ENCODE assay signal across 8 cellular contexts in genomic region chr2:189179607-189179979, GRCh38. TPM values are rescaled to one million over a fixed set of nuclear protein-coding genes. Genes with fewer than 3 reads are reported as not detected.
DNase-seq lines count a peak whose midpoint lies in the region; ATAC-seq and TF ChIP-seq lines count a peak whose summit lies in the region.

TSS of gene COL5A2 (minus strand) at chr2:189179761. CDS start at chr2:189179604, 157 bp downstream.

- H3K4me3 ChIP-seq in SJSA1, result peak within 1 kb of the TSS; percentile 60

- no peaks in the 10 kb centered on the region for H3K9me3 ChIP-seq in CD4-positive, alpha-beta T cell (ENCODE audit: control insufficient read depth, low read length)
- no peaks in the 10 kb centered on the region for H3K9me3 ChIP-seq in SJSA1 (replicated peaks)

- peak; percentile 32 for ATAC-seq in CD4-positive, alpha-beta T cell (ENCODE audit: poor library complexity)
- ATAC-seq in GM18867 (IDR thresholded peaks at IDR 0.05; ENCODE audit: unreplicated experiment) (no peak), HG02981 (IDR thresholded peaks at IDR 0.05; ENCODE audit: unreplicated experiment) (no peak)

- TF ChIP-seq CTCF in CD4-positive, alpha-beta T cell (IDR thresholded peaks at IDR 0.05), result no peak
- TF ChIP-seq CTCF in nephron (IDR thresholded peaks at IDR 0.05; ENCODE audit: unreplicated experiment in 3 of 3), result no peak

- H3K27me3 ChIP-seq in CD4-positive, alpha-beta T cell (ENCODE audit: control insufficient read depth, insufficient read depth, low read length), result peaks cover 13% of the 10 kb centered on the region
- H3K27me3 ChIP-seq in SJSA1 (replicated peaks), result no peaks in the 10 kb centered on the region

- intact Hi-C loops in CD4-positive, alpha-beta T cell (cut with DNase I, micrococcal nuclease), result no loop called here

- CTCF ChIA-PET in CD4-positive, alpha-beta T cell (lab: Charles Lee), result no interaction called here

- peaks cover 25% of the 10 kb centered on the region for H3K27me3 Mint-ChIP-seq in CD4-positive, alpha-beta T cell
- H3K27me3 Mint-ChIP-seq in nephron (ENCODE audit: low read depth), result no peaks in the 10 kb centered on the region

- POLR2A ChIA-PET in CD4-positive, alpha-beta T cell (lab: Charles Lee), result no interaction called here

- H3K27ac ChIP-seq in CD4-positive, alpha-beta T cell (ENCODE audit: low read depth, low read length), result no peak within 1 kb of the TSS
- H3K27ac ChIP-seq in SJSA1, result peak within 1 kb of the TSS; percentile 84

- H3K36me3 ChIP-seq in SJSA1, result peaks cover 19% of the 10 kb centered on the region

- peaks cover 17% of the 10 kb centered on the region for H3K4me1 Mint-ChIP-seq in CD4-positive, alpha-beta T cell (ENCODE audit: low read depth)
- peaks cover 21% of the 10 kb centered on the region for H3K4me1 Mint-ChIP-seq in nephron

- peaks cover 18% of the 10 kb centered on the region for H3K4me1 ChIP-seq in SJSA1 (replicated peaks)

- DNase-seq in CD4-positive, alpha-beta T cell, result no peak
- DNase-seq in SJSA1 (ENCODE audit: low read depth in 1 of 2, low spot score in 2 of 2) (peak; percentile 79 to 86), fibroblast of peridontal ligament (ENCODE audit: extremely low read depth) (peak; percentile 97), COR-L47 (lab: John Stamatoyannopoulos, UW) (no peak), DMS153 (lab: John Stamatoyannopoulos, UW) (no peak)

- H3K4me3 Mint-ChIP-seq in CD4-positive, alpha-beta T cell, result peak within 1 kb of the TSS; percentile 17
- peak within 1 kb of the TSS; percentile 91 to 95 (median 92) for H3K4me3 Mint-ChIP-seq in nephron

- H3K27ac Mint-ChIP-seq in CD4-positive, alpha-beta T cell, result no peak within 1 kb of the TSS
- H3K27ac Mint-ChIP-seq in nephron, result peak within 1 kb of the TSS; percentile 94 to 97 (median 96)

- H3K36me3 Mint-ChIP-seq in CD4-positive, alpha-beta T cell (ENCODE audit: low read depth), result no peaks in the 10 kb centered on the region
- H3K36me3 Mint-ChIP-seq in nephron (ENCODE audit: low read depth), result no peaks in the 10 kb centered on the region

- H3K9me3 Mint-ChIP-seq in CD4-positive, alpha-beta T cell, result no peaks in the 10 kb centered on the region
- no peaks in the 10 kb centered on the region for H3K9me3 Mint-ChIP-seq in nephron

RNA-seq across cellular contexts. Expression of gene COL5A2, which starts in this region (rescaled TPM):
- under 1 TPM; 0.25 to 0.77 TPM for total RNA-seq in CD4-positive, alpha-beta T cell
- total RNA-seq in SJSA1 (2014; rRNA removed; shearing (Covaris generic)), result 917 and 1,030 TPM in 2 replicates

Comparison
In these comparisons a context has a peak if more than half of its experiments do, and no peak if none do; other contexts are left out.
1. RNA of gene COL5A2 (total RNA-seq): 917 to 1,030 TPM in SJSA1; 0.25 to 0.77 TPM in CD4-positive, alpha-beta T cell; every median in the first group is over 100 times any median in the second.
2. Peak in ATAC-seq in CD4-positive, alpha-beta T cell; RNA of the gene not detected or under 1 TPM.
3. DNase-seq: peak in SJSA1 (2 of 2) and fibroblast of peridontal ligament (single experiment); none in CD4-positive, alpha-beta T cell (0 of 10), COR-L47 (single experiment) and DMS153 (single experiment).